Comparison of ENCODE assay signal across 2 cellular contexts in genomic region chr6:100346828-100347227, GRCh38.
TF ChIP-seq lines count a peak whose summit lies in the region.

No MANE protein-coding gene starts in this region.

TF ChIP-seq in IMR-90, 13 proteins besides CTCF, POLR2A, EP300 and RAD21:
- TF ChIP-seq NFE2L2 (IDR thresholded peaks at IDR 0.05; ENCODE audit: low read depth, low read length), result no peak
TF ChIP-seq in IMR-90: peak in this region for 0.

TF ChIP-seq in GM12878, 131 proteins besides CTCF, POLR2A, EP300 and RAD21:
- TF ChIP-seq HDAC6 (IDR thresholded peaks at IDR 0.05; ENCODE audit: unreplicated experiment), result no peak
- TF ChIP-seq MEF2B (IDR thresholded peaks at IDR 0.05; ENCODE audit: partially characterized antibody, poor library complexity, severe bottlenecking), result peak; percentile 43
